Comparison of ENCODE assay signal across 8 cellular contexts in genomic region chr1:234606731-234607090, GRCh38. TPM values are rescaled to one million over a fixed set of nuclear protein-coding genes. Genes with fewer than 3 reads are reported as not detected.
DNase-seq lines count a peak whose midpoint lies in the region; ATAC-seq, FAIRE-seq and TF ChIP-seq lines count a peak whose summit lies in the region.

No MANE protein-coding gene starts in this region.

- no peak overlapping the region for H2AFZ ChIP-seq in Karpas-422 (ENCODE audit: low read length)

- DNase-seq in BE2C (no peak), Karpas-422 (no peak), chondrocyte (ENCODE audit: low spot score) (no peak), NCI-H2196 treated with DMSO at 0.1 percent for 48 hours (lab: John Stamatoyannopoulos, UW; ENCODE audit: unreplicated experiment) (no peak), NCI-H446 (lab: John Stamatoyannopoulos, UW) (no peak), iPS-NIHi7 (ENCODE audit: extremely low spot score) (no peak), GM19239 (ENCODE audit: insufficient read length, low spot score) (no peak)
- DNase-seq in naive thymus-derived CD4-positive, alpha-beta T cell: peak in 1 of 9 donors; percentile 9

- H3K36me3 ChIP-seq in BE2C (peaks cover 73% of the 10 kb centered on the region), Karpas-422 (ENCODE audit: insufficient read depth, low read length) (0 out of 2 replicates have a peak, but pooled peaks cover 5% of the 10 kb centered on the region)
- peaks cover 5 to 8% (median 5%) of the 10 kb centered on the region in 3 experiments for H3K36me3 ChIP-seq in naive thymus-derived CD4-positive, alpha-beta T cell (ENCODE audit: control insufficient read depth in 2 of 3, insufficient read depth in 3 of 3, low read length in 3 of 3)

- H3K4me2 ChIP-seq in Karpas-422 (ENCODE audit: low read depth, low read length, poor library complexity, severe bottlenecking): peak overlapping the region; percentile 61

- H3K9ac ChIP-seq in Karpas-422 (ENCODE audit: low read length): 0 out of 2 replicates have a peak overlapping the region, but pooled peaks have one; percentile 16

- H3K9me3 ChIP-seq in BE2C: no peaks in the 10 kb centered on the region
- H3K9me3 ChIP-seq in Karpas-422 (ENCODE audit: low read length): no peaks in the 10 kb centered on the region
- H3K9me3 ChIP-seq in naive thymus-derived CD4-positive, alpha-beta T cell (ENCODE audit: control insufficient read depth in 2 of 3, low read length in 3 of 3): no peaks in the 10 kb centered on the region

- intact Hi-C loops in naive thymus-derived CD4-positive, alpha-beta T cell (cut with micrococcal nuclease): loop anchor here in 1 of 2 donors (5.0 kb wide), 1 partner anchor 199 kb away; no protein-coding TSS in a partner anchor

- CTCF ChIA-PET in naive thymus-derived CD4-positive, alpha-beta T cell (lab: Charles Lee): no interaction called here

- H3K4me1 Mint-ChIP-seq in chondrocyte (ENCODE audit: low read depth): peaks cover 67% of the 10 kb centered on the region
- H3K4me1 Mint-ChIP-seq in naive thymus-derived CD4-positive, alpha-beta T cell: peaks cover 51 to 71% (median 59%) of the 10 kb centered on the region in 7 donors

- POLR2A ChIA-PET in naive thymus-derived CD4-positive, alpha-beta T cell (lab: Charles Lee): interaction anchor here (0.6 to 2.0 kb wide), 9 partner anchors 19 to 554 kb away, joined by 3 to 7 read pairs (median 3); partner anchors contain the start of gene RBM34

- no peak overlapping the region for H3K27ac ChIP-seq in Karpas-422 (ENCODE audit: low read length)
- H3K27ac ChIP-seq in naive thymus-derived CD4-positive, alpha-beta T cell (ENCODE audit: low read depth, low read length): peak overlapping the region; percentile 96

- H3K4me1 ChIP-seq in BE2C (peaks cover 15% of the 10 kb centered on the region), Karpas-422 (ENCODE audit: low read length) (peaks cover 87% of the 10 kb centered on the region)
- H3K4me1 ChIP-seq in naive thymus-derived CD4-positive, alpha-beta T cell (ENCODE audit: control insufficient read depth in 2 of 2, insufficient read depth in 2 of 2, low read length in 2 of 2): peaks cover 46 to 53% of the 10 kb centered on the region in 2 donors

- no peak for ATAC-seq in naive thymus-derived CD4-positive, alpha-beta T cell

- no peaks in the 10 kb centered on the region for H3K27me3 ChIP-seq in BE2C
- no peaks in the 10 kb centered on the region for H3K27me3 ChIP-seq in Karpas-422 (ENCODE audit: low read length)
- H3K27me3 ChIP-seq in naive thymus-derived CD4-positive, alpha-beta T cell (ENCODE audit: control insufficient read depth in 2 of 2, insufficient read depth in 2 of 2, low read length in 2 of 2): no peaks in the 10 kb centered on the region

- no peak for TF ChIP-seq CTCF in BE2C (IDR thresholded peaks at IDR 0.05; ENCODE audit: low read depth, low read length)
- no peak for TF ChIP-seq CTCF in chondrocyte (IDR thresholded peaks at IDR 0.05)

- H4K20me1 ChIP-seq in Karpas-422 (ENCODE audit: insufficient read depth, low read depth, low read length): no peaks in the 10 kb centered on the region

- peak overlapping the region; percentile 99 for H3K27ac Mint-ChIP-seq in chondrocyte (ENCODE audit: unreplicated experiment)
- peak overlapping the region; percentile 80 to 99 (median 97) for H3K27ac Mint-ChIP-seq in naive thymus-derived CD4-positive, alpha-beta T cell

- peak overlapping the region; percentile 93 for H3K4me3 Mint-ChIP-seq in chondrocyte (ENCODE audit: unreplicated experiment)
- H3K4me3 Mint-ChIP-seq in naive thymus-derived CD4-positive, alpha-beta T cell: peak overlapping the region; percentile 91 to 98 (median 96)

- no peaks in the 10 kb centered on the region for H3K9me2 ChIP-seq in Karpas-422 (replicated peaks; ENCODE audit: insufficient read depth, low read length)

- H3K79me2 ChIP-seq in Karpas-422 (ENCODE audit: low read length): peaks cover 4% of the 10 kb centered on the region; the same call in 1 of the 2 replicates

- H3K9me3 Mint-ChIP-seq in chondrocyte (ENCODE audit: low read depth): no peaks in the 10 kb centered on the region
- peaks cover 0 to 13% (median 0%) of the 10 kb centered on the region in 11 donors for H3K9me3 Mint-ChIP-seq in naive thymus-derived CD4-positive, alpha-beta T cell

- peaks cover 28% of the 10 kb centered on the region for H3K36me3 Mint-ChIP-seq in chondrocyte (ENCODE audit: low read depth)
- H3K36me3 Mint-ChIP-seq in naive thymus-derived CD4-positive, alpha-beta T cell: peaks cover 11 to 52% (median 28%) of the 10 kb centered on the region in 5 donors

- no peaks in the 10 kb centered on the region for H3K27me3 Mint-ChIP-seq in chondrocyte (ENCODE audit: low read depth)
- H3K27me3 Mint-ChIP-seq in naive thymus-derived CD4-positive, alpha-beta T cell: peaks cover 0 to 6% (median 0%) of the 10 kb centered on the region in 5 donors

- H3K4me3 ChIP-seq in BE2C (ENCODE audit: low read depth, low read length): peak overlapping the region; percentile 75
- H3K4me3 ChIP-seq in Karpas-422 (ENCODE audit: low read length): peak overlapping the region; percentile 60
- H3K4me3 ChIP-seq in naive thymus-derived CD4-positive, alpha-beta T cell (ENCODE audit: low read length): peak overlapping the region; percentile 78

- FAIRE-seq in GM19239 (lab: Jason Lieb, UNC): no peak

RNA-seq across cellular contexts. Expression of gene IRF2BP2, which starts 3.3 kb away (rescaled TPM):
- 199 TPM for polyA plus RNA-seq in BE2C (2012; ENCODE audit: insufficient read depth, insufficient read length, low read depth)
- 14.1 and 16.5 TPM in 2 replicates for total RNA-seq in Karpas-422 (2014; rRNA removed; shearing (Covaris generic); ENCODE audit: low replicate concordance)
- total RNA-seq in chondrocyte: 67.9 to 74.4 TPM (median 70.5 TPM) in 3 replicates
- 100 to 1,000 TPM; 150 to 413 (median 173) TPM for total RNA-seq in naive thymus-derived CD4-positive, alpha-beta T cell
- 10 to 100 TPM; 28.7 to 35.6 TPM for polyA plus RNA-seq in naive thymus-derived CD4-positive, alpha-beta T cell
